Comparison of ENCODE assay signal across 1 cellular context in the genomic region with DNA sequence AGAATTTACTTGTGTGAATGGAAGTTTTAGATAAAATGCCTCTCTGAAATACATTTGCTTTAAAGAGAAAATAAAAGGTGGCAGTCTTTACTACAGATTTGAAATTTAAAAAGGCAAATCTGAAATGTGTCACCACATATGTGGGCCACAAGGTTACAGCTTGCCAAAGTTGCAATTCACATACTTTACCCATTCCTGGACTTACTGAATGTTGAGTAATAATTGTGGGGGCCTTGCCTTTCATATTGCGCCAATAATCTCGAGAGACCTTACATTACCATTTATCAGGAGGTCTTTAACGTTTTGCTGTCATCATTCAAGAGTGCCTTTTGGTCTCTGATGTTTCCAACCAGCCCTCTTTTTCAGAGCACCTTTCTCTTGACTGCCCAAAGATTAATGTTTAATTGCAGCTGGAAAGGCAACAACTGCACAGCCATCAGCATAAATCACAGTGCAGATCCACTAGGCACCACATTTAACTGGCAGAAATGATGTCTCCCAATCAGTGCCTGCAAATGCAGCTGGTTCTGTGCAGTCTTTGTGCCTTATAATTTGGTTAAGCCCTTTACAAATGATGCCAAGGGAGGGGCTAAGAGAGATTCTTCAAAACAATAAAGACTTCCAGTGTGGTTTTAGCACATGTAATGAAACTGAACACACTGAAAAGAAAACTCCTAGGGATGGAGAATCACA.
TF ChIP-seq lines count a peak whose summit lies in the region.

No MANE protein-coding gene starts in this region.

TF ChIP-seq in GM12878, 131 proteins besides CTCF, POLR2A, EP300 and RAD21 (continued from another document):
- TF ChIP-seq, protein P1, sequence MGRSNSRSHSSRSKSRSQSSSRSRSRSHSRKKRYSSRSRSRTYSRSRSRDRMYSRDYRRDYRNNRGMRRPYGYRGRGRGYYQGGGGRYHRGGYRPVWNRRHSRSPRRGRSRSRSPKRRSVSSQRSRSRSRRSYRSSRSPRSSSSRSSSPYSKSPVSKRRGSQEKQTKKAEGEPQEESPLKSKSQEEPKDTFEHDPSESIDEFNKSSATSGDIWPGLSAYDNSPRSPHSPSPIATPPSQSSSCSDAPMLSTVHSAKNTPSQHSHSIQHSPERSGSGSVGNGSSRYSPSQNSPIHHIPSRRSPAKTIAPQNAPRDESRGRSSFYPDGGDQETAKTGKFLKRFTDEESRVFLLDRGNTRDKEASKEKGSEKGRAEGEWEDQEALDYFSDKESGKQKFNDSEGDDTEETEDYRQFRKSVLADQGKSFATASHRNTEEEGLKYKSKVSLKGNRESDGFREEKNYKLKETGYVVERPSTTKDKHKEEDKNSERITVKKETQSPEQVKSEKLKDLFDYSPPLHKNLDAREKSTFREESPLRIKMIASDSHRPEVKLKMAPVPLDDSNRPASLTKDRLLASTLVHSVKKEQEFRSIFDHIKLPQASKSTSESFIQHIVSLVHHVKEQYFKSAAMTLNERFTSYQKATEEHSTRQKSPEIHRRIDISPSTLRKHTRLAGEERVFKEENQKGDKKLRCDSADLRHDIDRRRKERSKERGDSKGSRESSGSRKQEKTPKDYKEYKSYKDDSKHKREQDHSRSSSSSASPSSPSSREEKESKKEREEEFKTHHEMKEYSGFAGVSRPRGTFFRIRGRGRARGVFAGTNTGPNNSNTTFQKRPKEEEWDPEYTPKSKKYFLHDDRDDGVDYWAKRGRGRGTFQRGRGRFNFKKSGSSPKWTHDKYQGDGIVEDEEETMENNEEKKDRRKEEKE (IDR thresholded peaks at IDR 0.05): no peak
- TF ChIP-seq, protein P2, sequence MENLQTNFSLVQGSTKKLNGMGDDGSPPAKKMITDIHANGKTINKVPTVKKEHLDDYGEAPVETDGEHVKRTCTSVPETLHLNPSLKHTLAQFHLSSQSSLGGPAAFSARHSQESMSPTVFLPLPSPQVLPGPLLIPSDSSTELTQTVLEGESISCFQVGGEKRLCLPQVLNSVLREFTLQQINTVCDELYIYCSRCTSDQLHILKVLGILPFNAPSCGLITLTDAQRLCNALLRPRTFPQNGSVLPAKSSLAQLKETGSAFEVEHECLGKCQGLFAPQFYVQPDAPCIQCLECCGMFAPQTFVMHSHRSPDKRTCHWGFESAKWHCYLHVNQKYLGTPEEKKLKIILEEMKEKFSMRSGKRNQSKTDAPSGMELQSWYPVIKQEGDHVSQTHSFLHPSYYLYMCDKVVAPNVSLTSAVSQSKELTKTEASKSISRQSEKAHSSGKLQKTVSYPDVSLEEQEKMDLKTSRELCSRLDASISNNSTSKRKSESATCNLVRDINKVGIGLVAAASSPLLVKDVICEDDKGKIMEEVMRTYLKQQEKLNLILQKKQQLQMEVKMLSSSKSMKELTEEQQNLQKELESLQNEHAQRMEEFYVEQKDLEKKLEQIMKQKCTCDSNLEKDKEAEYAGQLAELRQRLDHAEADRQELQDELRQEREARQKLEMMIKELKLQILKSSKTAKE (IDR thresholded peaks at IDR 0.05; ENCODE audit: low read depth, poor library complexity, severe bottlenecking): no peak
- TF ChIP-seq NR2C1 (IDR thresholded peaks at IDR 0.05) (no peak), FOS (IDR thresholded peaks at IDR 0.05; ENCODE audit: borderline replicate concordance, extremely low read depth, insufficient read length) (no peak), SMAD1 (IDR thresholded peaks at IDR 0.05; ENCODE audit: low read depth, partially characterized antibody) (no peak), POLR2AphosphoS5 (IDR thresholded peaks at IDR 0.05; ENCODE audit: low read length) (no peak), HDAC2 (IDR thresholded peaks at IDR 0.05) (no peak), ZBED1 (IDR thresholded peaks at IDR 0.05; ENCODE audit: borderline replicate concordance) (no peak), RB1 (IDR thresholded peaks at IDR 0.05; ENCODE audit: borderline replicate concordance) (no peak)
